In the genomic region with DNA sequence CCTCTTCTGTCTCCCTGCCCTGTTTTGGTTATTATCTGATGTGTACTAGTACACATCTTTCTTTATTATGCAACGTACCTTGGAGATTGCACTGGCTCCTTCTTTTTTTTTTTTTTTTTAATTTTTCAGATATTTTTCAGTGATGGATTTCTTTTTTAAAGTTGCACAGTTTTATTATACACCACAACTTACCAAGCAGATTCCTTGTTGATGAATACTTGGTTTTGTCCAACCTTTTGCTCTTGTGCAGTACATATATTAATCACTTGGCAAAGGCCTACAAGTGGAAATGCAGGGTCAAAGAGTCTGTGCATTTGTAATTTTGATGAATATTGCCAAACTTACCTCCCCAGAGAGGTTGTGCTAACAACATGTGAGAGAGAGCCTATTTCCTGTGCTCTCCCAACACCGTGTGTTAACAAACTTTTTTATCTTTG, we compare ENCODE assay signal across 12 cellular contexts. TPM values are rescaled to one million over a fixed set of nuclear protein-coding genes. Genes with fewer than 3 reads are reported as not detected.
DNase-seq lines count a peak whose midpoint lies in the region; ATAC-seq and TF ChIP-seq lines count a peak whose summit lies in the region.
"Had no signal": no experiment of that assay in that cellular context is flagged by ENCODE, and none has a peak within 500 bp of the region (broad histone marks: within the 10 kb centered on the region; RNA-seq: fewer than 3 reads in every experiment).

No MANE protein-coding gene starts in this region.

- H3K27ac Mint-ChIP-seq in stimulated activated effector memory CD8-positive, alpha-beta T cell treated with anti-CD3 and anti-CD28 coated beads, Interleukin-12 subunit alpha, Interleukin-12 subunit beta, amount 100 ng/mL, for 72 hours = no peak overlapping the region
- H3K27ac Mint-ChIP-seq: activated CD4-positive, alpha-beta memory T cell treated with anti-CD3 and anti-CD28 coated beads, Interleukin-2, amount 10 ng/mL, durations not matched to agents 7 days and 5 days had no signal

- no peak for TF ChIP-seq POLR2A in NB4 (IDR thresholded peaks at IDR 0.05; ENCODE audit: extremely low read depth, insufficient read length)

- no peak overlapping the region for H3K4me3 Mint-ChIP-seq in stimulated activated effector memory CD8-positive, alpha-beta T cell treated with anti-CD3 and anti-CD28 coated beads, Interleukin-12 subunit alpha, Interleukin-12 subunit beta, amount 100 ng/mL, for 72 hours
- H3K4me3 Mint-ChIP-seq: activated CD4-positive, alpha-beta memory T cell treated with anti-CD3 and anti-CD28 coated beads, Interleukin-2, amount 10 ng/mL, durations not matched to agents 7 days and 5 days; IgD-negative memory B cell had no signal

- H3K27ac ChIP-seq in neutrophil = peak overlapping the region; percentile 89

- no peaks in the 10 kb centered on the region for H3K9me3 ChIP-seq in neutrophil
- H3K9me3 ChIP-seq: psoas muscle had no signal

- H3K36me3 ChIP-seq in neutrophil = no peaks in the 10 kb centered on the region
- H3K36me3 ChIP-seq: cardiac muscle cell had no signal

- H3K36me3 Mint-ChIP-seq in stimulated activated effector memory CD8-positive, alpha-beta T cell treated with anti-CD3 and anti-CD28 coated beads, Interleukin-12 subunit alpha, Interleukin-12 subunit beta, amount 100 ng/mL, for 72 hours = no peaks in the 10 kb centered on the region

- H3K9me3 Mint-ChIP-seq in stimulated activated effector memory CD8-positive, alpha-beta T cell treated with anti-CD3 and anti-CD28 coated beads, Interleukin-12 subunit alpha, Interleukin-12 subunit beta, amount 100 ng/mL, for 72 hours = no peaks in the 10 kb centered on the region
- H3K9me3 Mint-ChIP-seq: activated CD4-positive, alpha-beta memory T cell treated with anti-CD3 and anti-CD28 coated beads, Interleukin-2, amount 10 ng/mL, durations not matched to agents 7 days and 5 days; IgD-negative memory B cell had no signal

- no peaks in the 10 kb centered on the region for H3K4me1 Mint-ChIP-seq in stimulated activated effector memory CD8-positive, alpha-beta T cell treated with anti-CD3 and anti-CD28 coated beads, Interleukin-12 subunit alpha, Interleukin-12 subunit beta, amount 100 ng/mL, for 72 hours

- peak; percentile 96 for DNase-seq in AG10803 (ENCODE audit: low read depth)
- peak; percentile 93 for DNase-seq in NB4 (ENCODE audit: low read depth)
- peak; percentile 95 for DNase-seq in choroid plexus epithelial cell (ENCODE audit: low read depth)
- no peak for DNase-seq in stimulated activated effector memory CD8-positive, alpha-beta T cell treated with anti-CD3 and anti-CD28 coated beads, Interleukin-12 subunit alpha, Interleukin-12 subunit beta, amount 100 ng/mL, for 72 hours (ENCODE audit: low spot score in 2 of 2)
- no peak for DNase-seq in DMS153 (lab: John Stamatoyannopoulos, UW)
- DNase-seq in H4 (ENCODE audit: low spot score) = no peak
- DNase-seq: activated CD4-positive, alpha-beta memory T cell treated with anti-CD3 and anti-CD28 coated beads, Interleukin-2, amount 10 ng/mL, durations not matched to agents 7 days and 5 days; psoas muscle had no signal

- no peak for ATAC-seq in HG03439 (IDR thresholded peaks at IDR 0.05; ENCODE audit: unreplicated experiment)
- ATAC-seq in stimulated activated effector memory CD8-positive, alpha-beta T cell treated with anti-CD3 and anti-CD28 coated beads, Interleukin-12 subunit alpha, Interleukin-12 subunit beta, amount 100 ng/mL, for 72 hours = no peak

- TF ChIP-seq CTCF in AG10803 (conservative IDR thresholded peaks at IDR 0.05; ENCODE audit: low read length) (no peak), NB4 (IDR thresholded peaks at IDR 0.05; ENCODE audit: low read depth, low read length) (no peak), choroid plexus epithelial cell (conservative IDR thresholded peaks at IDR 0.05; ENCODE audit: low read depth, low read length) (no peak), neutrophil (IDR thresholded peaks at IDR 0.05) (no peak)

- no peak overlapping the region for H3K4me3 ChIP-seq in AG10803 (ENCODE audit: low read length)
- H3K4me3 ChIP-seq in NB4 (ENCODE audit: low read depth, low read length) = peak overlapping the region; percentile 32
- H3K4me3 ChIP-seq in choroid plexus epithelial cell (ENCODE audit: low read depth, low read length) = no peak overlapping the region
- H3K4me3 ChIP-seq in neutrophil (ENCODE audit: low read depth in 1 of 2, low read length in 1 of 2) = peak overlapping the region in 1 of 2 experiments; percentile 15
- H3K4me3 ChIP-seq: cardiac muscle cell, psoas muscle had no signal

- peaks cover 93 to 98% of the 10 kb centered on the region in 2 experiments for H3K4me1 ChIP-seq in neutrophil (ENCODE audit: control insufficient read depth in 1 of 2, insufficient read depth in 1 of 2, low read depth in 1 of 2, low read length in 1 of 2)

- no peaks in the 10 kb centered on the region for H3K27me3 ChIP-seq in neutrophil
- H3K27me3 ChIP-seq: cardiac muscle cell had no signal

RNA-seq across cellular contexts. Expression of a gene that starts 50.1 kb away (rescaled TPM):
- total RNA-seq in H4 (2014; rRNA removed; shearing (Covaris generic)) = 11.6 and 15.7 TPM in 2 replicates

Comparison
In these comparisons a context has a peak if more than half of its experiments do, and no peak if none do; other contexts are left out.
1. DNase-seq: peak in AG10803 (single experiment), NB4 (single experiment) and choroid plexus epithelial cell (single experiment); none in stimulated activated effector memory CD8-positive, alpha-beta T cell treated with anti-CD3 and anti-CD28 coated beads, Interleukin-12 subunit alpha, Interleukin-12 subunit beta, amount 100 ng/mL, for 72 hours (0 of 2), DMS153 (single experiment) and H4 (single experiment).